In the genomic region with DNA sequence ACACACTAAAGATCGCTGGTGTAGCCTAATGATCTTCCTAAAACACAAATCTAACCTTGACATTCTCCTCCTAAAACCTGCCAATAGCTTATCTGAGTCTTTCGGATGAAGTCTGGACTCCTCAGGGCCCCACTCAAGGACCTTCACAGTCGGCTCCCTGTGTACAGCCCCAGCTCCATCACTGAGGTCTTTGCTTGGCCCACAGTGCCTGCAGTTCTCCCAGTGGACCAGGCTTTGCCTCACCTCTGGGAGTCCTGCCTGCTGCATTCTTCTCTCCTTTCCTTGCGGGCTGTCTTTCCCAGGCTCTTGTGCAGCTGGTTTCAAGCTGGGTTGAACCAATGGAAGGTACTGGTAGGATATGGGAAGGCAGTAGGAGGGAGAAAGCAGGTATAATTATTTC, we compare ENCODE assay signal across 22 cellular contexts.
"Had no signal": no experiment of that assay in that cellular context is flagged by ENCODE, and none has a peak within 500 bp of the region (broad histone marks: within the 10 kb centered on the region; RNA-seq: fewer than 3 reads in every experiment).

No MANE protein-coding gene starts in this region.

- DNase-seq: dermis blood vessel endothelial cell; dorsolateral prefrontal cortex; effector CD4-positive, alpha-beta T cell; effector memory CD4-positive, alpha-beta T cell; foreskin keratinocyte; heart right ventricle; hippocampal formation; left cardiac atrium; left lung; left ventricle myocardium superior; lower lobe of right lung; mesenchymal stem cell; mucosa of descending colon; naive B cell had no signal

- FAIRE-seq: colon, endothelial cell of umbilical vein, frontal cortex, islet of Langerhans, keratinocyte had no signal

- H3K4me1 ChIP-seq: esophagus muscularis mucosa, foreskin keratinocyte, gastroesophageal sphincter, heart right ventricle, left lung, lower lobe of right lung had no signal

- H3K36me3 ChIP-seq: esophagus muscularis mucosa, gastroesophageal sphincter, heart right ventricle, left lung, lower lobe of right lung had no signal

- H3K27me3 ChIP-seq: esophagus muscularis mucosa, foreskin keratinocyte, gastroesophageal sphincter, heart right ventricle, left lung had no signal

- H3K9me3 ChIP-seq: gastroesophageal sphincter, left lung, lower lobe of right lung, mucosa of descending colon had no signal

- H3K27ac ChIP-seq: coronary artery, dorsolateral prefrontal cortex, esophagus muscularis mucosa, foreskin keratinocyte, gastroesophageal sphincter, heart right ventricle, left lung, lower lobe of right lung had no signal

- ATAC-seq: foreskin keratinocyte, gastroesophageal sphincter, heart right ventricle, left cardiac atrium, left lung, left ventricle myocardium superior, lower lobe of right lung, mucosa of descending colon had no signal

- H3K4me3 ChIP-seq: coronary artery, dorsolateral prefrontal cortex, esophagus muscularis mucosa, gastroesophageal sphincter, heart right ventricle, left lung, lower lobe of right lung, mucosa of descending colon had no signal
